8 cellular contexts compared by ENCODE assay signal in the genomic region with DNA sequence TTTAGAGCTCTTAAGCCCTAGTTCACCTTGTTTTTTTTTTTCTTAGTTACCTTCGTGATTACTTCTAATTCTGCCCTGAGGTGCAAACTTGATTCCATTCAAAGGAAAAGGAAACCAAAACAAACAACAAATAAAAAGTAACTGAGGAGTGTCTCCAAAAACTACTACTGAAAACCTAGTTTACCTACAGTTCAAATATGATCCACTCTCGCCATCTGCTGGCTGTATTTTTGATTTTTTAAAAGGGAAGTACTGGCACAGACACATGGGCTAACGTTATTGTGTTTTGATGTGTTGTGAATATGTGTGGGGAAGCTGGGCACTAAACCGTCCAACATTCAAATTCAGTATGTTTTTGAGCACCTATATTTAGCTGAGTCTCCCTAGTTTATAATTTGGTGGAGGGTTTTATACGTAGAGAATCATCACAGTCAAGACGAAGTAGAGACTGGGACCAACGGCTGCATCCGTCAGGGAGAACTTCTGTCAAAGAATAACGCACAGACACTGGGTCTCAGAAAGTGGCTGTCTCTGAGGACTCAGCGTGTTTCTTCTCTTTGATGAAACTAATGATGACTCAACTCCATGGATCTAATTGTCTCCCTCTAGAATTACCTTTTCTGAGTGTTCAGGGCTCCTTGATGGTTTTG.
A peak's percentile ranks its signal among the peaks of the same experiment; 100 is the strongest.
DNase-seq lines count a peak whose midpoint lies in the region; ATAC-seq and TF ChIP-seq lines count a peak whose summit lies in the region.

No MANE protein-coding gene starts in this region.

- no peak overlapping the region for H2AFZ ChIP-seq in OCI-LY1 (ENCODE audit: low read length)

- TF ChIP-seq CTCF in OCI-LY1 (IDR thresholded peaks at IDR 0.05; ENCODE audit: low read length), result peak; percentile 56

- H3K4me1 ChIP-seq in OCI-LY1 (ENCODE audit: insufficient read depth, low read length, severe bottlenecking) (no peaks in the 10 kb centered on the region), mesendoderm (ENCODE audit: control insufficient read depth, low read depth, low read length) (no peaks in the 10 kb centered on the region)

- no peak overlapping the region for H2BK5ac ChIP-seq in mesendoderm (ENCODE audit: low read length)

- H3K9me3 ChIP-seq in OCI-LY1 (ENCODE audit: low read length), result no peaks in the 10 kb centered on the region

- H3K23ac ChIP-seq in mesendoderm (ENCODE audit: low read length), result no peak overlapping the region

- no peak overlapping the region for H3K4ac ChIP-seq in mesendoderm (ENCODE audit: low read depth, low read length)

- H3K4me3 ChIP-seq in OCI-LY1 (ENCODE audit: low read depth, low read length, poor library complexity, severe bottlenecking) (no peak overlapping the region), mesendoderm (ENCODE audit: low read length) (no peak overlapping the region)

- H2BK15ac ChIP-seq in mesendoderm (replicated peaks; ENCODE audit: low read depth), result no peak overlapping the region

- no peaks in the 10 kb centered on the region for H3K79me2 ChIP-seq in OCI-LY1 (ENCODE audit: insufficient read depth, low read length)
- H3K79me2 ChIP-seq in mesendoderm (ENCODE audit: control insufficient read depth, insufficient read depth, low read length), result no peaks in the 10 kb centered on the region

- H2AK5ac ChIP-seq in mesendoderm (ENCODE audit: low read length), result no peak overlapping the region

- peak; percentile 81 for ATAC-seq in GM19351 (IDR thresholded peaks at IDR 0.05; ENCODE audit: unreplicated experiment)

- H3F3A ChIP-seq in OCI-LY1 (ENCODE audit: insufficient read depth, low read length), result no peaks in the 10 kb centered on the region

- H3K9me2 ChIP-seq in OCI-LY1 (ENCODE audit: low read depth, low read length), result no peaks in the 10 kb centered on the region

- H3K36me3 ChIP-seq in OCI-LY1 (ENCODE audit: insufficient read depth, low read length), result no peaks in the 10 kb centered on the region
- no peaks in the 10 kb centered on the region for H3K36me3 ChIP-seq in mesendoderm (ENCODE audit: control insufficient read depth, insufficient read depth, low read length)

- H3K4me2 ChIP-seq in OCI-LY1 (ENCODE audit: low read length) (no peak overlapping the region), mesendoderm (ENCODE audit: low read length) (no peak overlapping the region)

- no peaks in the 10 kb centered on the region for H3K27me3 ChIP-seq in OCI-LY1 (ENCODE audit: insufficient read depth, low read length)
- H3K27me3 ChIP-seq in mesendoderm (ENCODE audit: insufficient read depth, low read length, poor library complexity), result no peaks in the 10 kb centered on the region

- no peak overlapping the region for H3K9ac ChIP-seq in OCI-LY1 (ENCODE audit: low read length)
- no peak overlapping the region for H3K9ac ChIP-seq in mesendoderm (ENCODE audit: low read length)

- no peaks in the 10 kb centered on the region for H4K20me1 ChIP-seq in OCI-LY1 (ENCODE audit: insufficient read depth, low read length)

- no peaks in the 10 kb centered on the region for H3K79me1 ChIP-seq in mesendoderm (ENCODE audit: low read length)

- no peak overlapping the region for H2BK120ac ChIP-seq in mesendoderm (ENCODE audit: low read depth, low read length)

- no peak overlapping the region for H3K27ac ChIP-seq in OCI-LY1 (ENCODE audit: low read depth, low read length, poor library complexity, severe bottlenecking)
- no peak overlapping the region for H3K27ac ChIP-seq in mesendoderm (ENCODE audit: low read depth, low read length)

- WGBS in mesendoderm (ENCODE audit: extremely low coverage, insufficient coverage, low lambda C conversion rate), result no CpG with 5 or more reads among the region's 10 CpGs

- H4K8ac ChIP-seq in mesendoderm (ENCODE audit: low read depth, low read length), result no peak overlapping the region

- peak; percentile 79 for DNase-seq in DMS 273 (lab: John Stamatoyannopoulos, UW; ENCODE audit: unreplicated experiment)
- DNase-seq in HuH-7.5 (ENCODE audit: low spot score), result peak; percentile 26
- peak; percentile 65 to 72 for DNase-seq in dermis microvascular lymphatic vessel endothelial cell (ENCODE audit: low read depth in 2 of 2)
- peak; percentile 79 for DNase-seq in mesendoderm
- no peak for DNase-seq in stimulated activated naive CD4-positive, alpha-beta T cell treated with Interleukin-2 at 50 U/mL for 16 hours (lab: John Stamatoyannopoulos, UW)
- DNase-seq in stimulated activated CD4-positive, alpha-beta T cell treated with anti-CD3 and anti-CD28 coated beads, Interleukin-4, amount 100 ng/mL, for 1 hour, result no peak

- H3K56ac ChIP-seq in mesendoderm (ENCODE audit: low read length), result no peak overlapping the region

- no peak overlapping the region for H4K5ac ChIP-seq in mesendoderm (ENCODE audit: low read length)

- no peak overlapping the region for H3K18ac ChIP-seq in mesendoderm (ENCODE audit: low read length)

Comparison
In these comparisons a context has a peak if more than half of its experiments do, and no peak if none do; other contexts are left out.
1. DNase-seq: peak in DMS 273 (single experiment), HuH-7.5 (single experiment), dermis microvascular lymphatic vessel endothelial cell (2 of 2) and mesendoderm (single experiment); none in stimulated activated naive CD4-positive, alpha-beta T cell treated with Interleukin-2 at 50 U/mL for 16 hours (single experiment) and stimulated activated CD4-positive, alpha-beta T cell treated with anti-CD3 and anti-CD28 coated beads, Interleukin-4, amount 100 ng/mL, for 1 hour (single experiment).